ENCODE assay signal across 11 cellular contexts in the genomic region with DNA sequence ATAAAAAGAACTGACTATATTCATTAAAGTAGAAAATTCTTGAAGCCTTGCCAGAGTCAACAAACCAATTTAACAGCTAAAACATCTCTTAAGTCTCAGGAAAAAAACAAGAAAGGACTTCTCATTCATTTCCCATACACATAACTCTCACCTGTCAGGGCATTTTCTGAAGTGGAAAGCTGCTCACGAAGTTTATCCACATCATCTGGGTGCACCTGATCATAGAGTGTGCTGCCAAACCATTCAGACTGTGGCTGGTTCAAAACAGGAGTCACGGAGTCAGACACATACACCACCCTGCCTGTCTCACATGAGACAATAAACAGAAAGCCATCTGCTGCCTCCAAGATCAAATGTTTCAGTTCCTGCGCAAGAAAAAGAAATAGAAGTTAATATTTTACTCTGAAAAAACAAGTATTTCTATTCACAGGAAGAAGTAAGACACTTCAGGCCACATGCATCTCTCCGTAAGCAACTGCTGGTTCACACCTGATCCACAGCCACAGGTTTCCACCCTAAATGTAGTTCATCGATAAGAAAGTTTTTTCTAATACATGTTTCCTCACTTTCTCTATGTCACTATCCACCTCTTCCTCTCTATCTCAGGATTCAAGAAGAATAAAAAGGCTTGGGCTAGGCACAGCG. TPM values are rescaled to one million over a fixed set of nuclear protein-coding genes. Genes with fewer than 3 reads are reported as not detected.
DNase-seq lines count a peak whose midpoint lies in the region; ATAC-seq and TF ChIP-seq lines count a peak whose summit lies in the region.
"Had no signal": no experiment of that assay in that cellular context is flagged by ENCODE, and none has a peak within 500 bp of the region (broad histone marks: within the 10 kb centered on the region; RNA-seq: fewer than 3 reads in every experiment).

No MANE protein-coding gene starts in this region.

- H3K4me3 ChIP-seq in SK-N-SH (ENCODE audit: low read depth in 2 of 2, low read length in 1 of 2) (no peak overlapping the region), fibroblast of the aortic adventitia (ENCODE audit: low read depth, low read length) (no peak overlapping the region), right cardiac atrium (ENCODE audit: low read length) (no peak overlapping the region)

- no peak overlapping the region for H3K9ac ChIP-seq in SK-N-SH

- no peaks in the 10 kb centered on the region for H3K79me2 ChIP-seq in SK-N-SH (ENCODE audit: insufficient read depth)

- H3K27ac ChIP-seq in SK-N-SH (ENCODE audit: low read depth in 2 of 2, low read length in 1 of 2) (no peak overlapping the region), right cardiac atrium (ENCODE audit: low read length) (no peak overlapping the region)

- H3K36me3 ChIP-seq in SK-N-SH (replicated peaks in 1 of 2; ENCODE audit: control insufficient read depth in 1 of 2, insufficient read depth in 2 of 2, low read length in 1 of 2), result peaks cover 65% of the 10 kb centered on the region in 2 experiments

- DNase-seq in SK-N-SH, result no peak
- peak; percentile 30 for DNase-seq in NCI-H1105 (lab: John Stamatoyannopoulos, UW)
- peak; percentile 46 for DNase-seq in fibroblast of the aortic adventitia (ENCODE audit: low read depth)
- no peak for DNase-seq in HPDE6-E6E7 (ENCODE audit: extremely low spot score)
- DNase-seq in right cardiac atrium, result no peak
- DNase-seq in SK-N-DZ (ENCODE audit: low spot score), result no peak
- DNase-seq: RPMI8226; stimulated activated CD4-positive, alpha-beta T cell treated with anti-CD3 and anti-CD28 coated beads, Interleukin-2, amount 100 ng/mL, for 24 hours had no signal

- no peak for TF ChIP-seq EP300 in SK-N-SH (IDR thresholded peaks at IDR 0.05; ENCODE audit: borderline replicate concordance in 1 of 2, low read depth in 1 of 2, low read length in 1 of 2)

- ATAC-seq in SK-N-SH treated with all-trans-retinoic acid at 6 μM for 48 hours (peak; percentile 51; the same call in 2 of the 3 replicates), HG03378 (IDR thresholded peaks at IDR 0.05; ENCODE audit: unreplicated experiment) (no peak), right cardiac atrium (no peak)

- H3K4me1 ChIP-seq in SK-N-SH (ENCODE audit: control insufficient read depth in 1 of 2, insufficient read depth in 2 of 2, low read depth in 1 of 2, low read length in 1 of 2), result no peaks in the 10 kb centered on the region
- no peaks in the 10 kb centered on the region for H3K4me1 ChIP-seq in right cardiac atrium (ENCODE audit: control insufficient read depth, insufficient read depth, low read length)

- no peak overlapping the region for H2AFZ ChIP-seq in SK-N-SH (ENCODE audit: low read depth)

- H4K20me1 ChIP-seq in SK-N-SH (ENCODE audit: insufficient read depth), result no peaks in the 10 kb centered on the region

- H3K4me2 ChIP-seq in SK-N-SH, result no peak overlapping the region

- CTCF ChIA-PET in SK-N-SH (lab: Yijun Ruan, JAX), result no interaction called here

- H3K27me3 ChIP-seq in SK-N-SH (ENCODE audit: insufficient read depth), result no peaks in the 10 kb centered on the region
- H3K27me3 ChIP-seq in right cardiac atrium (ENCODE audit: control insufficient read depth, insufficient read depth), result no peaks in the 10 kb centered on the region

- POLR2A ChIA-PET in SK-N-SH (lab: Yijun Ruan, JAX), result no interaction called here

- no peaks in the 10 kb centered on the region for H3K9me2 ChIP-seq in SK-N-SH

- H3K9me3 ChIP-seq in SK-N-SH, result no peaks in the 10 kb centered on the region
- H3K9me3 ChIP-seq in right cardiac atrium (ENCODE audit: control insufficient read depth, low read length), result no peaks in the 10 kb centered on the region

- intact Hi-C loops in right cardiac atrium (cut with DNase I), result no loop called here

- peaks cover 13% of the 10 kb centered on the region for H3F3A ChIP-seq in SK-N-SH (replicated peaks; ENCODE audit: insufficient read depth)

- TF ChIP-seq CTCF in SK-N-SH (IDR thresholded peaks at IDR 0.05) (no peak), fibroblast of the aortic adventitia (IDR thresholded peaks at IDR 0.05; ENCODE audit: insufficient read depth, low read length) (no peak)

- WGBS in SK-N-SH (ENCODE audit: low lambda C conversion rate), result 86% methylated on average over 6 of the region's 6 CpGs
- 79% methylated on average over 6 of the region's 6 CpGs for WGBS in right cardiac atrium

- TF ChIP-seq RAD21 in SK-N-SH (IDR thresholded peaks at IDR 0.05; ENCODE audit: low read length), result no peak

TF ChIP-seq in SK-N-SH treated with all-trans-retinoic acid at 6 μM for 48 hours, 23 proteins besides CTCF, POLR2A, EP300 and RAD21 (continues in another document):
- TF ChIP-seq ARNTL (CRISPR knock-in tag; IDR thresholded peaks at IDR 0.05; ENCODE audit: borderline replicate concordance, low read depth) (no peak), CSDC2 (CRISPR knock-in tag; IDR thresholded peaks at IDR 0.05) (no peak), ZFP30 (CRISPR knock-in tag; IDR thresholded peaks at IDR 0.05) (no peak), BACH2 (CRISPR knock-in tag; IDR thresholded peaks at IDR 0.05; ENCODE audit: borderline replicate concordance) (no peak), ZFP3 (CRISPR knock-in tag; IDR thresholded peaks at IDR 0.05) (no peak), RARB (CRISPR knock-in tag; IDR thresholded peaks at IDR 0.05) (no peak), POU6F1 (CRISPR knock-in tag; IDR thresholded peaks at IDR 0.05; ENCODE audit: borderline replicate concordance, low read depth) (no peak), PPARA (CRISPR knock-in tag; IDR thresholded peaks at IDR 0.05; ENCODE audit: borderline replicate concordance) (no peak), ESRRG (CRISPR knock-in tag; IDR thresholded peaks at IDR 0.05) (no peak)

TF ChIP-seq in SK-N-SH, 30 proteins besides CTCF, POLR2A, EP300 and RAD21:
- no peak for TF ChIP-seq RFX5 (IDR thresholded peaks at IDR 0.05; ENCODE audit: low read length)
- TF ChIP-seq JUND (IDR thresholded peaks at IDR 0.05), result no peak
- no peak for TF ChIP-seq RCOR1 (IDR thresholded peaks at IDR 0.05; ENCODE audit: low read length)
- TF ChIP-seq GABPA (IDR thresholded peaks at IDR 0.05; ENCODE audit: low read depth), result no peak
- TF ChIP-seq TEAD4 (IDR thresholded peaks at IDR 0.05; ENCODE audit: borderline replicate concordance, insufficient read depth), result no peak
- TF ChIP-seq TCF12 (IDR thresholded peaks at IDR 0.05), result no peak
- TF ChIP-seq SIN3A (IDR thresholded peaks at IDR 0.05; ENCODE audit: borderline replicate concordance, low read depth, low read length), result no peak
- no peak for TF ChIP-seq MEF2A (IDR thresholded peaks at IDR 0.05; ENCODE audit: borderline replicate concordance, low read depth)
- TF ChIP-seq MXI1 (IDR thresholded peaks at IDR 0.05; ENCODE audit: low read depth, low read length), result no peak
- no peak for TF ChIP-seq SMC3 (IDR thresholded peaks at IDR 0.05; ENCODE audit: low read depth, low read length)
- no peak for TF ChIP-seq RXRA (IDR thresholded peaks at IDR 0.05; ENCODE audit: borderline replicate concordance, low read depth)
- no peak for TF ChIP-seq IRF3 (IDR thresholded peaks at IDR 0.05; ENCODE audit: low read depth, low read length)
- TF ChIP-seq, protein P1, sequence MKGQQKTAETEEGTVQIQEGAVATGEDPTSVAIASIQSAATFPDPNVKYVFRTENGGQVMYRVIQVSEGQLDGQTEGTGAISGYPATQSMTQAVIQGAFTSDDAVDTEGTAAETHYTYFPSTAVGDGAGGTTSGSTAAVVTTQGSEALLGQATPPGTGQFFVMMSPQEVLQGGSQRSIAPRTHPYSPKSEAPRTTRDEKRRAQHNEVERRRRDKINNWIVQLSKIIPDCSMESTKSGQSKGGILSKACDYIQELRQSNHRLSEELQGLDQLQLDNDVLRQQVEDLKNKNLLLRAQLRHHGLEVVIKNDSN (IDR thresholded peaks at IDR 0.05; ENCODE audit: borderline replicate concordance, low read depth), result no peak
- no peak for TF ChIP-seq YY1 (IDR thresholded peaks at IDR 0.05; ENCODE audit: low read depth)
- no peak for TF ChIP-seq TAF1 (IDR thresholded peaks at IDR 0.05; ENCODE audit: borderline replicate concordance, low read depth, low read length)
- TF ChIP-seq FOXM1 (IDR thresholded peaks at IDR 0.05; ENCODE audit: low read depth), result no peak
- TF ChIP-seq POLR2AphosphoS5 (IDR thresholded peaks at IDR 0.05; ENCODE audit: low read depth, low read length), result no peak

RNA-seq across cellular contexts. Expression of gene CTSK, which starts 28.2 kb away (rescaled TPM):
- polyA plus RNA-seq in SK-N-SH (2012; rRNA removed) (6.3 and 7.9 TPM in 2 replicates), right cardiac atrium (13.5 TPM)
- polyA plus RNA-seq in SK-N-SH (2012; cell fraction: cytosol; rRNA removed), result 2.5 and 3.1 TPM in 2 replicates
- 41.3 and 46.2 TPM in 2 replicates for polyA plus RNA-seq in SK-N-SH (2012; cell fraction: nucleus; rRNA removed)
- total RNA-seq in fibroblast of the aortic adventitia (ENCODE audit: low replicate concordance) (547 and 1,513 TPM in 2 replicates), right cardiac atrium (10 to 100 TPM; 13.6 to 22.2 (median 16.1) TPM)
- polyA plus RNA-seq in SK-N-DZ (2014; cell fraction: cytosol; rRNA removed), result 2.7 and 4.3 TPM in 2 replicates
- polyA plus RNA-seq in SK-N-DZ (2014; cell fraction: nucleus; rRNA removed), result 20.3 and 27.1 TPM in 2 replicates

RNA-seq across cellular contexts. Expression of gene ARNT, which starts 40.1 kb away (rescaled TPM):
- 10.9 and 13.7 TPM in 2 replicates for polyA plus RNA-seq in SK-N-SH (2012; rRNA removed)
- 9.2 and 10.7 TPM in 2 replicates for polyA plus RNA-seq in SK-N-SH (2012; cell fraction: cytosol; rRNA removed)
- 26.8 and 39.2 TPM in 2 replicates for polyA plus RNA-seq in SK-N-SH (2012; cell fraction: nucleus; rRNA removed)
- 50.7 and 161 TPM in 2 replicates for total RNA-seq in fibroblast of the aortic adventitia (ENCODE audit: low replicate concordance)
- total RNA-seq in right cardiac atrium, result 10 to 100 TPM; 35.6 to 38.9 (median 37.6) TPM
- 15.0 TPM for polyA plus RNA-seq in right cardiac atrium
- polyA plus RNA-seq in SK-N-DZ (2014; cell fraction: cytosol; rRNA removed), result 28.3 and 32.8 TPM in 2 replicates
- polyA plus RNA-seq in SK-N-DZ (2014; cell fraction: nucleus; rRNA removed), result 24.8 and 35.0 TPM in 2 replicates

RNA-seq across cellular contexts. Expression of gene CTXND2, which starts 50.7 kb away (rescaled TPM):
- polyA plus RNA-seq in SK-N-SH (2012; rRNA removed) (not detected in 2 replicates), right cardiac atrium (not detected)
- not detected in 2 replicates for polyA plus RNA-seq in SK-N-SH (2012; cell fraction: cytosol; rRNA removed)
- not detected in 2 replicates for polyA plus RNA-seq in SK-N-SH (2012; cell fraction: nucleus; rRNA removed)
- total RNA-seq in fibroblast of the aortic adventitia (ENCODE audit: low replicate concordance) (not detected in 2 replicates), right cardiac atrium (not detected)
- not detected in 2 replicates for polyA plus RNA-seq in SK-N-DZ (2014; cell fraction: cytosol; rRNA removed)
- not detected in 2 replicates for polyA plus RNA-seq in SK-N-DZ (2014; cell fraction: nucleus; rRNA removed)
- polyA plus RNA-seq: neural cell had no signal

Comparison
In these comparisons a context has a peak if more than half of its experiments do, and no peak if none do; other contexts are left out.
1. DNase-seq: peak in NCI-H1105 (single experiment) and fibroblast of the aortic adventitia (single experiment); none in SK-N-SH (single experiment), HPDE6-E6E7 (single experiment), right cardiac atrium (0 of 3) and SK-N-DZ (single experiment).
2. RNA of gene CTSK, which starts 28.2 kb away (total RNA-seq): 547 to 1,513 TPM in fibroblast of the aortic adventitia; 13.6 to 22.2 TPM in right cardiac atrium; every median in the first group is over 10 times any median in the second.